Comparison of ENCODE assay signal across 10 cellular contexts in the genomic region with DNA sequence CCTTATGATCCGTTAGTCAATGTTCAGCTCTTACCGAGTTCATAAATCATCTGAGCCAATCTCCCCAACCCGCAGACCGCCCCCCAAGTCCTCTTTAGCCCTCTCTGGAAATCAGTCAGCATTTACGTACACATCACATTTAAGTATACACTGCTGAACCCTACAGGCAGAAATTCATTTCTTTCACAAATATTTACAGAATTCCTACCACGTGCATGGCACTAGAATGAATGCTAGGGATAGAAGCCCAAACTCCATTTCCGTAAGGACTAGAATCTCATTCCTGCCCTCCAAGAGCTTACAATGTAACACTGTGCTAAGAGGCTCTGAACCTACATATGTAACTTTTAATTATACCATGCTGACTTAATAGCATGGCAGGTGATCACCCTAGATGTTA. TPM values are rescaled to one million over a fixed set of nuclear protein-coding genes. Genes with fewer than 3 reads are reported as not detected.
DNase-seq lines count a peak whose midpoint lies in the region; ATAC-seq and TF ChIP-seq lines count a peak whose summit lies in the region.
"Had no signal": no experiment of that assay in that cellular context is flagged by ENCODE, and none has a peak within 500 bp of the region (broad histone marks: within the 10 kb centered on the region; RNA-seq: fewer than 3 reads in every experiment).

No MANE protein-coding gene starts in this region.

- ATAC-seq in heart right ventricle (no peak), Right ventricle myocardium inferior (no peak), upper lobe of left lung (ENCODE audit: low FRiP score in 2 of 2) (no peak)
- ATAC-seq in activated naive CD8-positive, alpha-beta T cell treated with anti-CD3 and anti-CD28 coated beads, Interleukin-2, amount 10 ng/mL, durations not matched to agents 7 days and 5 days (ENCODE audit: low read depth): no peak

- H3K9me3 Mint-ChIP-seq in activated naive CD8-positive, alpha-beta T cell treated with anti-CD3 and anti-CD28 coated beads, Interleukin-2, amount 10 ng/mL, durations not matched to agents 7 days and 5 days: no peaks in the 10 kb centered on the region

- H3K9me3 ChIP-seq in heart right ventricle: no peaks in the 10 kb centered on the region
- H3K9me3 ChIP-seq in upper lobe of left lung: no peaks in the 10 kb centered on the region

- H3K27ac ChIP-seq in heart right ventricle (peak overlapping the region in 7 of 10 donors; percentile 14 to 99 (median 97)), upper lobe of left lung (peak overlapping the region in 1 of 4 donors; percentile 19)

- H3K4me3 Mint-ChIP-seq in activated naive CD8-positive, alpha-beta T cell treated with anti-CD3 and anti-CD28 coated beads, Interleukin-2, amount 10 ng/mL, durations not matched to agents 7 days and 5 days: peak overlapping the region; percentile 96

- 39 to 42% methylated on average over 7 of the region's 7 CpGs for WGBS in heart right ventricle, 2 donors
- 25 to 35% methylated on average over 7 of the region's 7 CpGs for WGBS in upper lobe of left lung, 2 donors

- peaks cover 12% of the 10 kb centered on the region for H3K36me3 Mint-ChIP-seq in activated naive CD8-positive, alpha-beta T cell treated with anti-CD3 and anti-CD28 coated beads, Interleukin-2, amount 10 ng/mL, durations not matched to agents 7 days and 5 days

- H3K27me3 Mint-ChIP-seq in activated naive CD8-positive, alpha-beta T cell treated with anti-CD3 and anti-CD28 coated beads, Interleukin-2, amount 10 ng/mL, durations not matched to agents 7 days and 5 days: no peaks in the 10 kb centered on the region

- H3K4me3 ChIP-seq in heart right ventricle (peak overlapping the region in 9 of 10 donors; percentile 73 to 99 (median 94)), upper lobe of left lung (peak overlapping the region in 3 of 4 donors; percentile 76 to 98 (median 86))

- POLR2A ChIA-PET in activated naive CD8-positive, alpha-beta T cell treated with anti-CD3 and anti-CD28 coated beads, Interleukin-2, amount 10 ng/mL, durations not matched to agents 7 days and 5 days (lab: Charles Lee): no interaction called here

- no peak for TF ChIP-seq POLR2A in upper lobe of left lung (IDR thresholded peaks at IDR 0.05)

- no peak for TF ChIP-seq EP300 in upper lobe of left lung (IDR thresholded peaks at IDR 0.05)

- H3K27me3 ChIP-seq in heart right ventricle (no peaks in the 10 kb centered on the region), upper lobe of left lung (no peaks in the 10 kb centered on the region)

- intact Hi-C loops in heart right ventricle (cut with DNase I) (loop anchor here in 1 of 10 donors (5.0 kb wide), 1 partner anchor 751 kb away; the partner anchor contains the start of gene SRSF6), Right ventricle myocardium inferior (cut with DNase I) (no loop called here)

- DNase-seq in heart right ventricle: no peak
- no peak for DNase-seq in Right ventricle myocardium inferior (ENCODE audit: missing footprints)
- DNase-seq in activated naive CD8-positive, alpha-beta T cell treated with anti-CD3 and anti-CD28 coated beads, Interleukin-2, amount 10 ng/mL, durations not matched to agents 7 days and 5 days: no peak
- peak; percentile 29 for DNase-seq in iris pigment epithelial cell (ENCODE audit: low read depth)
- DNase-seq in upper lobe of left lung: no peak
- DNase-seq in NOMO-1 treated with dmso at 0.1 percent for 144 hours (lab: John Stamatoyannopoulos, UW; ENCODE audit: unreplicated experiment): no peak
- DNase-seq in activated CD4-positive, CD25-positive, alpha-beta regulatory T cell (lab: John Stamatoyannopoulos, UW): no peak
- no peak for DNase-seq in OCI-M2 (lab: John Stamatoyannopoulos, UW; ENCODE audit: unreplicated experiment)
- DNase-seq: OCI-M1 had no signal

- H3K4me1 Mint-ChIP-seq in activated naive CD8-positive, alpha-beta T cell treated with anti-CD3 and anti-CD28 coated beads, Interleukin-2, amount 10 ng/mL, durations not matched to agents 7 days and 5 days: peaks cover 38% of the 10 kb centered on the region

- TF ChIP-seq CTCF in heart right ventricle (IDR thresholded peaks at IDR 0.05) (no peak), upper lobe of left lung (IDR thresholded peaks at IDR 0.05) (no peak)

- H3K27ac Mint-ChIP-seq in activated naive CD8-positive, alpha-beta T cell treated with anti-CD3 and anti-CD28 coated beads, Interleukin-2, amount 10 ng/mL, durations not matched to agents 7 days and 5 days: peak overlapping the region; percentile 8

- H3K4me1 ChIP-seq in heart right ventricle (peaks cover 0 to 75% (median 62%) of the 10 kb centered on the region in 9 donors), upper lobe of left lung (peaks cover 41 to 56% (median 49%) of the 10 kb centered on the region in 4 donors)

- peaks cover 0 to 30% (median 12%) of the 10 kb centered on the region in 9 donors for H3K36me3 ChIP-seq in heart right ventricle
- peaks cover 0 to 24% (median 8%) of the 10 kb centered on the region in 4 donors for H3K36me3 ChIP-seq in upper lobe of left lung

RNA-seq across cellular contexts. Expression of gene OSER1, which starts 1.8 kb away (rescaled TPM):
- total RNA-seq in heart right ventricle (10 to 100 TPM; 22.6 to 37.3 (median 31.3) TPM), Right ventricle myocardium inferior (32.1 TPM), upper lobe of left lung (10 to 100 TPM; 18.8 to 38.3 (median 30.8) TPM)
- polyA plus RNA-seq in heart right ventricle: 10 to 100 TPM; 16.4 to 26.9 TPM
- total RNA-seq in activated naive CD8-positive, alpha-beta T cell treated with anti-CD3 and anti-CD28 coated beads, Interleukin-2, amount 10 ng/mL, durations not matched to agents 7 days and 5 days: 10 to 100 TPM; 29.8 to 30.5 TPM

RNA-seq across cellular contexts. Expression of gene JPH2, which starts 21.8 kb away (rescaled TPM):
- 100 to 1,000 TPM in 9 of 10 donors, 10 to 100 TPM in 1; 97.2 to 215 (median 152) TPM for total RNA-seq in heart right ventricle
- polyA plus RNA-seq in heart right ventricle: 10 to 100 TPM; 61.9 to 94.7 TPM
- total RNA-seq in Right ventricle myocardium inferior: 197 TPM
- under 1 TPM; 0.36 to 0.37 TPM for total RNA-seq in activated naive CD8-positive, alpha-beta T cell treated with anti-CD3 and anti-CD28 coated beads, Interleukin-2, amount 10 ng/mL, durations not matched to agents 7 days and 5 days
- 1 to 10 TPM; 3.5 to 9.2 (median 5.0) TPM for total RNA-seq in upper lobe of left lung
- total RNA-seq: mononuclear cell had no signal

RNA-seq across cellular contexts. Expression of gene GDAP1L1, which starts 38.3 kb away (rescaled TPM):
- under 1 TPM in 8 of 10 donors, not detected in 2; 0.09 to 0.71 (median 0.31) TPM for total RNA-seq in heart right ventricle
- polyA plus RNA-seq in heart right ventricle: under 1 TPM; 0.35 to 0.66 TPM
- 0.38 TPM for total RNA-seq in Right ventricle myocardium inferior
- not detected for total RNA-seq in activated naive CD8-positive, alpha-beta T cell treated with anti-CD3 and anti-CD28 coated beads, Interleukin-2, amount 10 ng/mL, durations not matched to agents 7 days and 5 days
- total RNA-seq in upper lobe of left lung: not detected
- total RNA-seq: mononuclear cell had no signal

Comparison
In these comparisons a context has a peak if more than half of its experiments do, and no peak if none do; other contexts are left out.
1. RNA of gene JPH2, which starts 21.8 kb away (total RNA-seq): 197 TPM in Right ventricle myocardium inferior (single experiment) and 97.2 to 215 TPM in heart right ventricle; 3.5 to 9.2 TPM in upper lobe of left lung and 0.36 to 0.37 TPM in activated naive CD8-positive, alpha-beta T cell treated with anti-CD3 and anti-CD28 coated beads, Interleukin-2, amount 10 ng/mL, durations not matched to agents 7 days and 5 days; every median in the first group is over 4 times any median in the second.